15 cellular contexts compared by ENCODE assay signal in genomic region chr6:106145144-106145543, GRCh38.
"Had no signal": no experiment of that assay in that cellular context is flagged by ENCODE, and none has a peak within 500 bp of the region (broad histone marks: within the 10 kb centered on the region; RNA-seq: fewer than 3 reads in every experiment).

No MANE protein-coding gene starts in this region.

- H3K9me3 Mint-ChIP-seq: activated naive CD4-positive, alpha-beta T cell treated with anti-CD3 and anti-CD28 coated beads for 36 hours; endodermal cell; mesothelial cell of epicardium; neural crest cell had no signal

- H3K27ac Mint-ChIP-seq: activated naive CD4-positive, alpha-beta T cell treated with anti-CD3 and anti-CD28 coated beads for 36 hours; endodermal cell; mesothelial cell of epicardium had no signal

- H3K4me3 ChIP-seq: heart left ventricle, lower lobe of right lung, prostate gland, skin epidermis, tibial nerve, uterus had no signal

- H3K4me3 Mint-ChIP-seq: activated naive CD4-positive, alpha-beta T cell treated with anti-CD3 and anti-CD28 coated beads for 36 hours; endodermal cell; mesothelial cell of epicardium; neural crest cell had no signal

- H3K27me3 ChIP-seq: tibial nerve, uterus had no signal

- H3K4me1 ChIP-seq: lower lobe of right lung, prostate gland, uterus had no signal

- H3K9me3 ChIP-seq: heart left ventricle, lower lobe of right lung, prostate gland, tibial nerve, uterus had no signal

- H3K36me3 ChIP-seq: heart left ventricle, lower lobe of right lung, prostate gland, tibial nerve, uterus had no signal

- ATAC-seq: heart left ventricle, left colon, lower lobe of right lung, right cardiac atrium had no signal

- DNase-seq: activated CD4-positive, alpha-beta T cell treated with anti-CD3 and anti-CD28 coated beads, Interleukin-2, amount 50 U/mL, for 1 hour; heart left ventricle; left colon; lower lobe of right lung; right cardiac atrium; stimulated activated CD4-positive, alpha-beta T cell treated with anti-CD3 and anti-CD28 coated beads, Interleukin-4, amount 100 ng/mL, for 1 hour; stimulated activated naive CD4-positive, alpha-beta T cell; uterus had no signal

- H3K27ac ChIP-seq: heart left ventricle, lower lobe of right lung, prostate gland, skin epidermis, tibial nerve, uterus had no signal

- H3K36me3 Mint-ChIP-seq: mesothelial cell of epicardium had no signal
